Comparison of ENCODE assay signal across 18 cellular contexts in the genomic region with DNA sequence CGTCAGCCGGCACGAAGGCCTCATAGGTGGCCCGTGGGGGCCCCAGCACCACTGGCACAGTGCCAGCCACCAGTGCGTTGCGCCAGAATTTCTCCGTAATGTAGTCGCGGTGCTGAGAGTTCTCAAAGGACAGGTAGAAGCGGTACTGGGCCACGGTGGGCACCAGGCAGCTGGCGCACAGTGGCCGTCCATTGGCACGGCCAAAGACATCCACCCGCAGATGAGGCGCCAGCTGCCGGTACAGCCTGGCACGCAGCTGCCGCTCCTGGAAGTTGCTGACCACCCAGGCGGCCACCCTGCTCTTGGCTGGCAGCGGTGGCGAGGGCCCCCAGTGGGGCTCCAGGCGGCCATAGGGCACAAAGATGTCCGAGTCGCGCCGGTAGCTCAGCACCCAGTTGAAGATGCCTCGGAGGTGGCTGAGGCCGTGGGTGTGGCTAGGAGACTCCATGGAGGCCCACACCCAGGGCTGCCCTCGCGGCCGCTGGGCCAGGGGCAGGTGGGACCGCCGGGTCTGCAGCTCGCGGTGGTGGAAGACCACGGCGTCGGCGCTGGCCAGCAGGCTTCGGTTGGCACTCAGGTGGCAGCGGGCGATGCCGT. TPM values are rescaled to one million over a fixed set of nuclear protein-coding genes. Genes with fewer than 3 reads are reported as not detected.
DNase-seq lines count a peak whose midpoint lies in the region; ATAC-seq and TF ChIP-seq lines count a peak whose summit lies in the region.
"Had no signal": no experiment of that assay in that cellular context is flagged by ENCODE, and none has a peak within 500 bp of the region (broad histone marks: within the 10 kb centered on the region; RNA-seq: fewer than 3 reads in every experiment).

No MANE protein-coding gene starts in this region.

- H3K9me3 ChIP-seq in mononuclear cell (ENCODE audit: low read depth, low read length), result no peaks in the 10 kb centered on the region
- H3K9me3 ChIP-seq in esophagus muscularis mucosa, result no peaks in the 10 kb centered on the region
- H3K9me3 ChIP-seq: vagina had no signal

- no peaks in the 10 kb centered on the region for H3K27me3 Mint-ChIP-seq in stimulated activated naive CD8-positive, alpha-beta T cell treated with anti-CD3 and anti-CD28 coated beads, Interleukin-15, Interleukin-2, amounts not matched to agents 100 ng/mL and 50 ng/mL, for 24 hours
- peaks cover 2% of the 10 kb centered on the region for H3K27me3 Mint-ChIP-seq in activated CD8-positive, alpha-beta T cell treated with anti-CD3 and anti-CD28 coated beads, Interleukin-2, amount 10 ng/mL, durations not matched to agents 7 days and 5 days (ENCODE audit: low read depth)

- H3K36me3 ChIP-seq in esophagus muscularis mucosa, result no peaks in the 10 kb centered on the region
- H3K36me3 ChIP-seq: vagina had no signal

- ATAC-seq in stimulated activated naive CD8-positive, alpha-beta T cell treated with anti-CD3 and anti-CD28 coated beads, Interleukin-15, Interleukin-2, amounts not matched to agents 100 U/mL and 50 U/mL, for 24 hours, result no peak
- no peak for ATAC-seq in activated CD8-positive, alpha-beta T cell treated with anti-CD3 and anti-CD28 coated beads, Interleukin-2, amount 10 ng/mL, durations not matched to agents 7 days and 5 days
- ATAC-seq in HG03025 (IDR thresholded peaks at IDR 0.05; ENCODE audit: low FRiP score, unreplicated experiment), result no peak

- TF ChIP-seq POLR2A in esophagus muscularis mucosa (IDR thresholded peaks at IDR 0.05; ENCODE audit: low read depth), result no peak

- no peak overlapping the region for H3K27ac ChIP-seq in esophagus muscularis mucosa (replicated peaks in 1 of 4)
- H3K27ac ChIP-seq: vagina had no signal

- H3K4me3 ChIP-seq in mononuclear cell (ENCODE audit: low read length) (peak overlapping the region; percentile 43), esophagus muscularis mucosa (no peak overlapping the region)
- H3K4me3 ChIP-seq: lung, vagina had no signal

- no peaks in the 10 kb centered on the region for H3K9me3 Mint-ChIP-seq in stimulated activated naive CD8-positive, alpha-beta T cell treated with anti-CD3 and anti-CD28 coated beads, Interleukin-15, Interleukin-2, amounts not matched to agents 100 ng/mL and 50 ng/mL, for 24 hours
- no peaks in the 10 kb centered on the region for H3K9me3 Mint-ChIP-seq in activated CD8-positive, alpha-beta T cell treated with anti-CD3 and anti-CD28 coated beads, Interleukin-2, amount 10 ng/mL, durations not matched to agents 7 days and 5 days (ENCODE audit: insufficient read depth)

- H3K27me3 ChIP-seq in mononuclear cell (ENCODE audit: insufficient read depth, low read length) (no peaks in the 10 kb centered on the region), esophagus muscularis mucosa (peaks cover 0 to 8% (median 0%) of the 10 kb centered on the region in 4 donors)
- H3K27me3 ChIP-seq: vagina had no signal

- DNase-seq in stimulated activated naive CD8-positive, alpha-beta T cell treated with anti-CD3 and anti-CD28 coated beads, Interleukin-15, Interleukin-2, amounts not matched to agents 100 U/mL and 50 U/mL, for 24 hours, result no peak
- DNase-seq in activated CD8-positive, alpha-beta T cell treated with anti-CD3 and anti-CD28 coated beads, Interleukin-2, amount 10 ng/mL, durations not matched to agents 7 days and 5 days, result no peak
- DNase-seq in esophagus muscularis mucosa (ENCODE audit: extremely low spot score) (no peak), NCI-H2029 treated with DMSO at 0.1 percent for 48 hours (lab: John Stamatoyannopoulos, UW) (no peak)
- DNase-seq in stimulated activated CD4-positive, alpha-beta T cell treated with anti-CD3 and anti-CD28 coated beads, Interleukin-1b, Interleukin-23, amount 100 ng/mL, for 48 hours, result no peak
- DNase-seq: activated CD4-positive, alpha-beta T cell treated with anti-CD3 and anti-CD28 coated beads, Interleukin-2, amount 50 U/mL, for 1 hour; DMS79; GOT3; NCI-H2107 had no signal

- no peaks in the 10 kb centered on the region for H3K36me3 Mint-ChIP-seq in stimulated activated naive CD8-positive, alpha-beta T cell treated with anti-CD3 and anti-CD28 coated beads, Interleukin-15, Interleukin-2, amounts not matched to agents 100 ng/mL and 50 ng/mL, for 24 hours (ENCODE audit: low read depth)
- H3K36me3 Mint-ChIP-seq in activated CD8-positive, alpha-beta T cell treated with anti-CD3 and anti-CD28 coated beads, Interleukin-2, amount 10 ng/mL, durations not matched to agents 7 days and 5 days (ENCODE audit: low read depth), result no peaks in the 10 kb centered on the region

- peak overlapping the region; percentile 33 for H3K4me3 Mint-ChIP-seq in stimulated activated naive CD8-positive, alpha-beta T cell treated with anti-CD3 and anti-CD28 coated beads, Interleukin-15, Interleukin-2, amounts not matched to agents 100 ng/mL and 50 ng/mL, for 24 hours
- peak overlapping the region; percentile 71 for H3K4me3 Mint-ChIP-seq in activated CD8-positive, alpha-beta T cell treated with anti-CD3 and anti-CD28 coated beads, Interleukin-2, amount 10 ng/mL, durations not matched to agents 7 days and 5 days

- peaks cover 57% of the 10 kb centered on the region for H3K4me1 Mint-ChIP-seq in stimulated activated naive CD8-positive, alpha-beta T cell treated with anti-CD3 and anti-CD28 coated beads, Interleukin-15, Interleukin-2, amounts not matched to agents 100 ng/mL and 50 ng/mL, for 24 hours (ENCODE audit: low read depth)
- peaks cover 72% of the 10 kb centered on the region for H3K4me1 Mint-ChIP-seq in activated CD8-positive, alpha-beta T cell treated with anti-CD3 and anti-CD28 coated beads, Interleukin-2, amount 10 ng/mL, durations not matched to agents 7 days and 5 days (ENCODE audit: low read depth)

- no peak for TF ChIP-seq EP300 in esophagus muscularis mucosa (IDR thresholded peaks at IDR 0.05)

- POLR2A ChIA-PET in activated CD8-positive, alpha-beta T cell treated with anti-CD3 and anti-CD28 coated beads, Interleukin-2, amount 10 ng/mL, durations not matched to agents 7 days and 5 days (lab: Charles Lee), result no interaction called here

- CTCF ChIA-PET in activated CD8-positive, alpha-beta T cell treated with anti-CD3 and anti-CD28 coated beads, Interleukin-2, amount 10 ng/mL, durations not matched to agents 7 days and 5 days (lab: Charles Lee), result interaction anchor here (0.6 to 3.2 kb wide), 4 partner anchors 36 to 243 kb away, joined by 3 to 32 read pairs (median 4); partner anchors contain the start of gene MAN1B1

- H3K4me1 ChIP-seq in mononuclear cell (ENCODE audit: insufficient read depth, low read length) (peaks cover 86% of the 10 kb centered on the region), esophagus muscularis mucosa (peaks cover 34 to 51% (median 46%) of the 10 kb centered on the region in 4 donors)

- no peak for TF ChIP-seq CTCF in esophagus muscularis mucosa (IDR thresholded peaks at IDR 0.05)

- no peak overlapping the region for H3K27ac Mint-ChIP-seq in stimulated activated naive CD8-positive, alpha-beta T cell treated with anti-CD3 and anti-CD28 coated beads, Interleukin-15, Interleukin-2, amounts not matched to agents 100 ng/mL and 50 ng/mL, for 24 hours
- H3K27ac Mint-ChIP-seq in activated CD8-positive, alpha-beta T cell treated with anti-CD3 and anti-CD28 coated beads, Interleukin-2, amount 10 ng/mL, durations not matched to agents 7 days and 5 days, result peak overlapping the region; percentile 83

- intact Hi-C loops in esophagus muscularis mucosa (cut with DNase I), result no loop called here

- WGBS in esophagus muscularis mucosa, result 87% methylated on average over 20 of the region's 44 CpGs

RNA-seq across cellular contexts. Expression of gene FUT7, which starts 0.9 kb away (rescaled TPM):
- 1 to 10 TPM; 2.5 to 2.6 TPM for total RNA-seq in activated CD8-positive, alpha-beta T cell treated with anti-CD3 and anti-CD28 coated beads, Interleukin-2, amount 10 ng/mL, durations not matched to agents 7 days and 5 days
- 2.6 TPM for total RNA-seq in mononuclear cell
- under 1 TPM in 2 of 4 donors, not detected in 2; 0.32 to 0.83 TPM for total RNA-seq in esophagus muscularis mucosa
- total RNA-seq: frontal cortex, M059J, osteoblast, vagina had no signal

RNA-seq across cellular contexts. Expression of gene ABCA2, which starts 3.0 kb away (rescaled TPM):
- total RNA-seq in activated CD8-positive, alpha-beta T cell treated with anti-CD3 and anti-CD28 coated beads, Interleukin-2, amount 10 ng/mL, durations not matched to agents 7 days and 5 days, result 10 to 100 TPM; 61.5 to 62.0 TPM
- total RNA-seq in mononuclear cell (14.7 TPM), esophagus muscularis mucosa (10 to 100 TPM; 17.4 to 30.9 (median 21.6) TPM)

RNA-seq across cellular contexts. Expression of gene NPDC1, which starts 14.9 kb away (rescaled TPM):
- total RNA-seq in activated CD8-positive, alpha-beta T cell treated with anti-CD3 and anti-CD28 coated beads, Interleukin-2, amount 10 ng/mL, durations not matched to agents 7 days and 5 days, result 10 to 100 TPM; 20.1 to 29.9 TPM
- total RNA-seq in mononuclear cell (2.5 TPM), esophagus muscularis mucosa (100 to 1,000 TPM in 2 of 4 donors, 10 to 100 TPM in 2; 45.3 to 119 (median 91.5) TPM)

RNA-seq across cellular contexts. Expression of gene ENTPD2, which starts 22.8 kb away (rescaled TPM):
- total RNA-seq in activated CD8-positive, alpha-beta T cell treated with anti-CD3 and anti-CD28 coated beads, Interleukin-2, amount 10 ng/mL, durations not matched to agents 7 days and 5 days, result under 1 TPM in 1 of 2 experiments, not detected in 1; 0.34 TPM
- not detected for total RNA-seq in mononuclear cell
- total RNA-seq in esophagus muscularis mucosa, result 1 to 10 TPM in 2 of 4 donors, under 1 TPM in 2; 0.42 to 1.2 (median 1.0) TPM
- total RNA-seq: M059J; osteoblast; T-helper 2 cell treated with Interferon-gamma antibody and Interleukin-4, amounts not matched to agents 100 ng/mL and 5 ng/mL, for 36 hours had no signal

RNA-seq across cellular contexts. Expression of gene CLIC3, which starts 34.7 kb away (rescaled TPM):
- 1 to 10 TPM; 3.6 to 4.8 TPM for total RNA-seq in activated CD8-positive, alpha-beta T cell treated with anti-CD3 and anti-CD28 coated beads, Interleukin-2, amount 10 ng/mL, durations not matched to agents 7 days and 5 days
- 3.4 TPM for total RNA-seq in mononuclear cell
- total RNA-seq in esophagus muscularis mucosa, result 1 to 10 TPM in 2 of 4 donors, not detected in 2; 1.4 to 2.5 TPM
- total RNA-seq: frontal cortex had no signal
